17 cellular contexts compared by ENCODE assay signal in genomic region chr7:74575811-74576210, GRCh38.
A peak's percentile ranks its signal among the peaks of the same experiment; 100 is the strongest.
DNase-seq lines count a peak whose midpoint lies in the region; ATAC-seq and TF ChIP-seq lines count a peak whose summit lies in the region.
"Had no signal": no experiment of that assay in that cellular context is flagged by ENCODE, and none has a peak within 500 bp of the region (broad histone marks: within the 10 kb centered on the region; RNA-seq: fewer than 3 reads in every experiment).

No MANE protein-coding gene starts in this region.

- no peaks in the 10 kb centered on the region for H3K79me2 ChIP-seq in PC-9 (ENCODE audit: low read depth)

- POLR2A ChIA-PET in PC-9 (lab: Charles Lee; ENCODE audit: unreplicated experiment): interaction anchor here (0.6 to 1.0 kb wide), 3 partner anchors 11 to 82 kb away, joined by 4 to 5 read pairs (median 5); partner anchors contain the start of gene GTF2I
- POLR2A ChIA-PET in A673 (lab: Charles Lee; ENCODE audit: low non-redundant PET): no interaction called here

- H3K36me3 ChIP-seq in PC-9 (ENCODE audit: low read depth): no peaks in the 10 kb centered on the region
- H3K36me3 ChIP-seq in A673 (ENCODE audit: insufficient read depth, low read length, poor library complexity, severe bottlenecking): no peaks in the 10 kb centered on the region

- no peaks in the 10 kb centered on the region for H3K27me3 Mint-ChIP-seq in Calu3 (ENCODE audit: unreplicated experiment)
- H3K27me3 Mint-ChIP-seq: IgD-negative memory B cell had no signal

- no peaks in the 10 kb centered on the region for H3K9me2 ChIP-seq in PC-9 (ENCODE audit: insufficient read depth)

- intact Hi-C loops in Calu3 (cut with micrococcal nuclease; ENCODE audit: unreplicated experiment): no loop called here
- intact Hi-C loops in PC-9 (cut with micrococcal nuclease; ENCODE audit: unreplicated experiment): no loop called here
- intact Hi-C loops in A673 (cut with micrococcal nuclease; ENCODE audit: unreplicated experiment): no loop called here

- BruUV-seq in Calu3 (replicated peaks; lab: Mats Ljungman, UMichigan): no TSS peak
- BruUV-seq in PC-9 (replicated peaks; lab: Mats Ljungman, UMichigan): no TSS peak
- no TSS peak for BruUV-seq in A673 (replicated peaks; lab: Mats Ljungman, UMichigan)

- TF ChIP-seq CTCF in Calu3 (IDR thresholded peaks at IDR 0.05; ENCODE audit: unreplicated experiment) (no peak), PC-9 (conservative IDR thresholded peaks at IDR 0.05) (no peak), A673 (conservative IDR thresholded peaks at IDR 0.05; ENCODE audit: low read depth, low read length) (no peak)

- no peak for ATAC-seq in GM19035 (IDR thresholded peaks at IDR 0.05; ENCODE audit: unreplicated experiment)
- ATAC-seq: GM12878 had no signal

- peaks cover 59% of the 10 kb centered on the region for H3F3A ChIP-seq in PC-9 (ENCODE audit: insufficient read depth, low read depth)

- DNase-seq in Calu3 (no peak), PC-9 (no peak), epithelial cell of prostate (ENCODE audit: low read depth, low spot score) (no peak), NOMO-1 treated with dmso at 0.1 percent for 144 hours (lab: John Stamatoyannopoulos, UW; ENCODE audit: unreplicated experiment) (no peak), A673 (ENCODE audit: low spot score) (no peak)
- DNase-seq in activated effector memory CD4-positive, alpha-beta T cell treated with Interleukin-2 at 50 U/mL for 16 hours: no peak
- DNase-seq: GDM1; NCI-H1417; NCI-H187 treated with DMSO at 0.1 percent for 48 hours; NCI-H2171; NCI-H446 treated with DMSO at 0.1 percent for 48 hours; NK-92 treated with Interleukin-12 subunit alpha and Interleukin-12 subunit beta, amount 100 ng/mL, for 24 hours had no signal

- CTCF ChIA-PET in Calu3 (lab: Charles Lee) (no interaction called here), PC-9 (lab: Charles Lee) (interaction anchor here (0.6 kb wide), 1 partner anchor 416 kb away, joined by 9 read pairs; no protein-coding TSS in a partner anchor), A673 (lab: Charles Lee) (no interaction called here)

- H4K20me1 ChIP-seq in PC-9 (ENCODE audit: insufficient read depth): no peaks in the 10 kb centered on the region

- H3K4me1 Mint-ChIP-seq in Calu3 (ENCODE audit: low read depth, unreplicated experiment): peaks cover 23% of the 10 kb centered on the region

- no peaks in the 10 kb centered on the region for H3K9me3 ChIP-seq in PC-9 (ENCODE audit: insufficient read depth, low read depth)
- no peaks in the 10 kb centered on the region for H3K9me3 ChIP-seq in A673 (ENCODE audit: low read depth, low read length, poor library complexity, severe bottlenecking)

- H3K4me1 ChIP-seq in PC-9 (replicated peaks; ENCODE audit: insufficient read depth) (peaks cover 62% of the 10 kb centered on the region), A673 (ENCODE audit: insufficient read depth, low read length, poor library complexity, severe bottlenecking) (peaks cover 5% of the 10 kb centered on the region)

- H3K4me3 ChIP-seq in PC-9 (no peak overlapping the region), skin epidermis (no peak overlapping the region), A673 (ENCODE audit: low read depth, low read length, poor library complexity, severe bottlenecking) (no peak overlapping the region)
- H3K4me3 ChIP-seq: GM12878 had no signal

- peaks cover 14% of the 10 kb centered on the region for H3K36me3 Mint-ChIP-seq in Calu3 (ENCODE audit: insufficient read depth, unreplicated experiment)

- peak overlapping the region; percentile 44 for H3K27ac Mint-ChIP-seq in Calu3 (ENCODE audit: unreplicated experiment)

- H3K27me3 ChIP-seq in PC-9 (ENCODE audit: insufficient read depth, low read depth): no peaks in the 10 kb centered on the region
- no peaks in the 10 kb centered on the region for H3K27me3 ChIP-seq in A673 (replicated peaks; ENCODE audit: insufficient read depth, low read depth, low read length, poor library complexity)

- no peaks in the 10 kb centered on the region for H3K9me3 Mint-ChIP-seq in Calu3 (ENCODE audit: low read depth, unreplicated experiment)

- peak overlapping the region; percentile 43 for H3K4me2 ChIP-seq in PC-9

- H3K27ac ChIP-seq in PC-9 (peak overlapping the region; percentile 78), epithelial cell of prostate (peak overlapping the region; percentile 58), skin epidermis (peak overlapping the region in 19 of 21 experiments; percentile 10 to 78 (median 46)), A673 (ENCODE audit: low read depth, low read length, poor library complexity, severe bottlenecking) (no peak overlapping the region)
- H3K27ac ChIP-seq: C4-2B had no signal

- no peak overlapping the region for H2AFZ ChIP-seq in PC-9

- H3K4me3 Mint-ChIP-seq in Calu3 (ENCODE audit: low read depth, unreplicated experiment): no peak overlapping the region
- H3K4me3 Mint-ChIP-seq: IgD-negative memory B cell had no signal
